ENCODE assay signal across 1 cellular context in genomic region chr3:142998439-142998838, GRCh38.
TF ChIP-seq lines count a peak whose summit lies in the region.

No MANE protein-coding gene starts in this region.

TF ChIP-seq in K562, 482 proteins besides CTCF, POLR2A, EP300 and RAD21:
- no peak for TF ChIP-seq GATA2 (CRISPR knock-in tag; IDR thresholded peaks at IDR 0.05)
- TF ChIP-seq BACH1 (tag; IDR thresholded peaks at IDR 0.05): no peak
- no peak for TF ChIP-seq TEAD2 (tag; IDR thresholded peaks at IDR 0.05)
- TF ChIP-seq CEBPG (CRISPR knock-in tag; IDR thresholded peaks at IDR 0.05): no peak
- no peak for TF ChIP-seq CEBPG (tag; conservative IDR thresholded peaks at IDR 0.05 in 1 of 2, IDR thresholded peaks at IDR 0.05 in 1 of 2)
- TF ChIP-seq XRCC3 (IDR thresholded peaks at IDR 0.05): no peak
- TF ChIP-seq ZMIZ1 (IDR thresholded peaks at IDR 0.05; ENCODE audit: low read depth in 2 of 2, low read length in 2 of 2): no peak
- TF ChIP-seq ZFX (CRISPR knock-in tag; IDR thresholded peaks at IDR 0.05): no peak
- no peak for TF ChIP-seq FUS (optimal IDR thresholded peaks at IDR 0.05; ENCODE audit: low read depth, low read length)
- no peak for TF ChIP-seq L3MBTL2 (IDR thresholded peaks at IDR 0.05)
- TF ChIP-seq ARID2 (IDR thresholded peaks at IDR 0.05): no peak
- TF ChIP-seq KLF16 (IDR thresholded peaks at IDR 0.05): no peak
- TF ChIP-seq TRIM25 (IDR thresholded peaks at IDR 0.05; ENCODE audit: borderline replicate concordance): no peak
- TF ChIP-seq KAT7 (CRISPR knock-in tag; IDR thresholded peaks at IDR 0.05; ENCODE audit: borderline replicate concordance): no peak
- no peak for TF ChIP-seq MECOM (CRISPR knock-in tag; IDR thresholded peaks at IDR 0.05)
